ENCODE assay signal across 1 cellular context in the genomic region with DNA sequence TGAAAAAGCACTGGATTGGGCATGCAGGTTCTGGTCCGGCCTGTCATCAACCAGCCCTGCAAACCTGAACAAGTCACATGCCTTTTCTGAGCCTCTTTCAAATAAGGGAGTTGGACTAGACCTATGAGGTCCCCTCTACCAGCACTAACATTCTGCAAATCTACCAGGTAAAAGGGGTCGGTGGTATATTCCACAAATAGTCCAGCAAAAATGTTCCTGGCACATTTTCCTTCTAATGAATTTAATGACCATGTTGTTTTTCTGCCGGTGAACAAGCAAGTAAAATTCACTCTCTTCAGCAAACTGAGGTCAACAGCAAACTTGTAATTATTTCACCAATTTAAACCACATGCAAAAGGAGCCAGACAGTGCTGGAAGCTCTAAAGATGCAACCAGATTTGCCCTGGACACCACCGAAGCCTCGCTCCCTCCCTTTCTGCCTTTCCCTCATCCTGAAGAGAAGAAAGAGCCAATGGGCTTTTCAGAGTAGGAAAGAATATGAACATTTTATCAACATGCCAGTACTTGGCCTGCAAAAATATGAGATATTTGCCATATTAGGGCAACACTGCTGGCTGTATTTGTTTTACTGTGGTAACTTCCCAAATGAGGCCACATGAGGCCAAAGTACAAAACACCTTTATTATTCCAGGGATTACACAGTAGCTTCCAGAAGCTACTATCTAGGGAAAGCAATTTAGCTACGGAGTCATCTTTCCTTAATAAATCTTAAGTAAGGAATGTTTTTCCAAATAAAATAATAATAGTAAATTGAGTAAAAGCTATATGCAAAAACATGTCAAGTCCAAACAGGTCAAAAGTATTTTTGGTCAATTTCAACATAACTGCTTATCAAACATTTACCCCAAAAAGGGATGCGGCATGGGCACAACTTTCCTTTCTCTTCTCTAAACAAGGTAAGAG.
TF ChIP-seq lines count a peak whose summit lies in the region.

No MANE protein-coding gene starts in this region.

TF ChIP-seq in HepG2, 621 proteins besides CTCF, POLR2A, EP300 and RAD21 (continued from another document and continues in another):
- TF ChIP-seq TP53 (CRISPR knock-in tag; conservative IDR thresholded peaks at IDR 0.05) (no peak), ATM (IDR thresholded peaks at IDR 0.05; ENCODE audit: borderline replicate concordance) (no peak), BHLHE40 (IDR thresholded peaks at IDR 0.05; ENCODE audit: low read length) (peak; percentile 48; the same call in 1 of the 2 replicates), NFIC (IDR thresholded peaks at IDR 0.05; ENCODE audit: low read length) (peak; percentile 83), MYC (CRISPR knock-in tag; IDR thresholded peaks at IDR 0.05; ENCODE audit: borderline replicate concordance) (no peak), ZNF430 (CRISPR knock-in tag; IDR thresholded peaks at IDR 0.05) (0 out of 2 replicates have a peak, but pooled peaks have one; percentile 7), JUN (CRISPR knock-in tag; IDR thresholded peaks at IDR 0.05) (peak; percentile 78; the same call in 1 of the 2 replicates), ARID2 (CRISPR knock-in tag; IDR thresholded peaks at IDR 0.05; ENCODE audit: borderline replicate concordance) (no peak), HDAC2 (CRISPR knock-in tag; IDR thresholded peaks at IDR 0.05) (peak; percentile 90), THAP11 (CRISPR knock-in tag; IDR thresholded peaks at IDR 0.05) (peak; percentile 70), KDM4B (CRISPR knock-in tag; IDR thresholded peaks at IDR 0.05) (0 out of 2 replicates have a peak, but pooled peaks have one; percentile 78), ZNF563 (CRISPR knock-in tag; IDR thresholded peaks at IDR 0.05) (no peak), MIXL1 (CRISPR knock-in tag; IDR thresholded peaks at IDR 0.05) (peak; percentile 97), ZNF644 (CRISPR knock-in tag; IDR thresholded peaks at IDR 0.05; ENCODE audit: low read depth) (peak; percentile 95), HOXA7 (CRISPR knock-in tag; IDR thresholded peaks at IDR 0.05) (no peak), HNF4A (CRISPR knock-in tag; IDR thresholded peaks at IDR 0.05) (peak; percentile 98), SRF (IDR thresholded peaks at IDR 0.05; ENCODE audit: low read depth, low read length) (peak; percentile 100), CEBPB (IDR thresholded peaks at IDR 0.05; ENCODE audit: borderline replicate concordance, low read depth, low read length) (peak; percentile 83), GATAD1 (CRISPR knock-in tag; IDR thresholded peaks at IDR 0.05) (peak; percentile 61; the same call in 1 of the 2 replicates), ZNF775 (CRISPR knock-in tag; IDR thresholded peaks at IDR 0.05; ENCODE audit: borderline replicate concordance) (0 out of 2 replicates have a peak, but pooled peaks have one; percentile 47), RELA (CRISPR knock-in tag; IDR thresholded peaks at IDR 0.05) (0 out of 2 replicates have a peak, but pooled peaks have one; percentile 65), ERF (CRISPR knock-in tag; IDR thresholded peaks at IDR 0.05) (peak; percentile 90; the same call in 1 of the 2 replicates), ZNF335 (CRISPR knock-in tag; IDR thresholded peaks at IDR 0.05) (peak; percentile 75; the same call in 1 of the 2 replicates), ZNF264 (CRISPR knock-in tag; IDR thresholded peaks at IDR 0.05) (0 out of 2 replicates have a peak, but pooled peaks have one; percentile 65), FOXA1 (IDR thresholded peaks at IDR 0.05) (0 out of 2 replicates have a peak, but pooled peaks have one; percentile 6), FOXA1 (CRISPR knock-in tag; IDR thresholded peaks at IDR 0.05) (peak; percentile 96), KMT2A (CRISPR knock-in tag; IDR thresholded peaks at IDR 0.05) (peak; percentile 41; the same call in 1 of the 2 replicates), MEIS2 (CRISPR knock-in tag; IDR thresholded peaks at IDR 0.05) (0 out of 2 replicates have a peak, but pooled peaks have one; percentile 51), POGZ (CRISPR knock-in tag; IDR thresholded peaks at IDR 0.05) (peak; percentile 97), ZNF460 (CRISPR knock-in tag; IDR thresholded peaks at IDR 0.05; ENCODE audit: borderline replicate concordance) (no peak)
- TF ChIP-seq, protein P1, sequence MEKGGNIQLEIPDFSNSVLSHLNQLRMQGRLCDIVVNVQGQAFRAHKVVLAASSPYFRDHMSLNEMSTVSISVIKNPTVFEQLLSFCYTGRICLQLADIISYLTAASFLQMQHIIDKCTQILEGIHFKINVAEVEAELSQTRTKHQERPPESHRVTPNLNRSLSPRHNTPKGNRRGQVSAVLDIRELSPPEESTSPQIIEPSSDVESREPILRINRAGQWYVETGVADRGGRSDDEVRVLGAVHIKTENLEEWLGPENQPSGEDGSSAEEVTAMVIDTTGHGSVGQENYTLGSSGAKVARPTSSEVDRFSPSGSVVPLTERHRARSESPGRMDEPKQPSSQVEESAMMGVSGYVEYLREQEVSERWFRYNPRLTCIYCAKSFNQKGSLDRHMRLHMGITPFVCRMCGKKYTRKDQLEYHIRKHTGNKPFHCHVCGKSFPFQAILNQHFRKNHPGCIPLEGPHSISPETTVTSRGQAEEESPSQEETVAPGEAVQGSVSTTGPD (CRISPR knock-in tag; IDR thresholded peaks at IDR 0.05) = peak; percentile 92; the same call in 1 of the 2 replicates
- TF ChIP-seq, protein P2, sequence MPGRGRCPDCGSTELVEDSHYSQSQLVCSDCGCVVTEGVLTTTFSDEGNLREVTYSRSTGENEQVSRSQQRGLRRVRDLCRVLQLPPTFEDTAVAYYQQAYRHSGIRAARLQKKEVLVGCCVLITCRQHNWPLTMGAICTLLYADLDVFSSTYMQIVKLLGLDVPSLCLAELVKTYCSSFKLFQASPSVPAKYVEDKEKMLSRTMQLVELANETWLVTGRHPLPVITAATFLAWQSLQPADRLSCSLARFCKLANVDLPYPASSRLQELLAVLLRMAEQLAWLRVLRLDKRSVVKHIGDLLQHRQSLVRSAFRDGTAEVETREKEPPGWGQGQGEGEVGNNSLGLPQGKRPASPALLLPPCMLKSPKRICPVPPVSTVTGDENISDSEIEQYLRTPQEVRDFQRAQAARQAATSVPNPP (CRISPR knock-in tag; IDR thresholded peaks at IDR 0.05) = peak; percentile 60; the same call in 1 of the 2 replicates
- TF ChIP-seq, protein P3, sequence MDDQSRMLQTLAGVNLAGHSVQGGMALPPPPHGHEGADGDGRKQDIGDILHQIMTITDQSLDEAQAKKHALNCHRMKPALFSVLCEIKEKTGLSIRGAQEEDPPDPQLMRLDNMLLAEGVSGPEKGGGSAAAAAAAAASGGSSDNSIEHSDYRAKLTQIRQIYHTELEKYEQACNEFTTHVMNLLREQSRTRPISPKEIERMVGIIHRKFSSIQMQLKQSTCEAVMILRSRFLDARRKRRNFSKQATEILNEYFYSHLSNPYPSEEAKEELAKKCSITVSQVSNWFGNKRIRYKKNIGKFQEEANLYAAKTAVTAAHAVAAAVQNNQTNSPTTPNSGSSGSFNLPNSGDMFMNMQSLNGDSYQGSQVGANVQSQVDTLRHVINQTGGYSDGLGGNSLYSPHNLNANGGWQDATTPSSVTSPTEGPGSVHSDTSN (CRISPR knock-in tag; IDR thresholded peaks at IDR 0.05; ENCODE audit: borderline replicate concordance) = no peak
- TF ChIP-seq, protein P4, sequence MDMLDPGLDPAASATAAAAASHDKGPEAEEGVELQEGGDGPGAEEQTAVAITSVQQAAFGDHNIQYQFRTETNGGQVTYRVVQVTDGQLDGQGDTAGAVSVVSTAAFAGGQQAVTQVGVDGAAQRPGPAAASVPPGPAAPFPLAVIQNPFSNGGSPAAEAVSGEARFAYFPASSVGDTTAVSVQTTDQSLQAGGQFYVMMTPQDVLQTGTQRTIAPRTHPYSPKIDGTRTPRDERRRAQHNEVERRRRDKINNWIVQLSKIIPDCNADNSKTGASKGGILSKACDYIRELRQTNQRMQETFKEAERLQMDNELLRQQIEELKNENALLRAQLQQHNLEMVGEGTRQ (IDR thresholded peaks at IDR 0.05; ENCODE audit: low read depth, low read length) = no peak
- TF ChIP-seq, protein P4 (CRISPR knock-in tag; IDR thresholded peaks at IDR 0.05; ENCODE audit: borderline replicate concordance) = peak; percentile 96; the same call in 1 of the 2 replicates
- TF ChIP-seq, protein P5, sequence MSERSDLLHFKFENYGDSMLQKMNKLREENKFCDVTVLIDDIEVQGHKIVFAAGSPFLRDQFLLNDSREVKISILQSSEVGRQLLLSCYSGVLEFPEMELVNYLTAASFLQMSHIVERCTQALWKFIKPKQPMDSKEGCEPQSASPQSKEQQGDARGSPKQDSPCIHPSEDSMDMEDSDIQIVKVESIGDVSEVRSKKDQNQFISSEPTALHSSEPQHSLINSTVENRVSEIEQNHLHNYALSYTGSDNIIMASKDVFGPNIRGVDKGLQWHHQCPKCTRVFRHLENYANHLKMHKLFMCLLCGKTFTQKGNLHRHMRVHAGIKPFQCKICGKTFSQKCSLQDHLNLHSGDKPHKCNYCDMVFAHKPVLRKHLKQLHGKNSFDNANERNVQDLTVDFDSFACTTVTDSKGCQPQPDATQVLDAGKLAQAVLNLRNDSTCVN (CRISPR knock-in tag; IDR thresholded peaks at IDR 0.05; ENCODE audit: borderline replicate concordance) = peak; percentile 35; the same call in 1 of the 2 replicates
- TF ChIP-seq, protein P6, sequence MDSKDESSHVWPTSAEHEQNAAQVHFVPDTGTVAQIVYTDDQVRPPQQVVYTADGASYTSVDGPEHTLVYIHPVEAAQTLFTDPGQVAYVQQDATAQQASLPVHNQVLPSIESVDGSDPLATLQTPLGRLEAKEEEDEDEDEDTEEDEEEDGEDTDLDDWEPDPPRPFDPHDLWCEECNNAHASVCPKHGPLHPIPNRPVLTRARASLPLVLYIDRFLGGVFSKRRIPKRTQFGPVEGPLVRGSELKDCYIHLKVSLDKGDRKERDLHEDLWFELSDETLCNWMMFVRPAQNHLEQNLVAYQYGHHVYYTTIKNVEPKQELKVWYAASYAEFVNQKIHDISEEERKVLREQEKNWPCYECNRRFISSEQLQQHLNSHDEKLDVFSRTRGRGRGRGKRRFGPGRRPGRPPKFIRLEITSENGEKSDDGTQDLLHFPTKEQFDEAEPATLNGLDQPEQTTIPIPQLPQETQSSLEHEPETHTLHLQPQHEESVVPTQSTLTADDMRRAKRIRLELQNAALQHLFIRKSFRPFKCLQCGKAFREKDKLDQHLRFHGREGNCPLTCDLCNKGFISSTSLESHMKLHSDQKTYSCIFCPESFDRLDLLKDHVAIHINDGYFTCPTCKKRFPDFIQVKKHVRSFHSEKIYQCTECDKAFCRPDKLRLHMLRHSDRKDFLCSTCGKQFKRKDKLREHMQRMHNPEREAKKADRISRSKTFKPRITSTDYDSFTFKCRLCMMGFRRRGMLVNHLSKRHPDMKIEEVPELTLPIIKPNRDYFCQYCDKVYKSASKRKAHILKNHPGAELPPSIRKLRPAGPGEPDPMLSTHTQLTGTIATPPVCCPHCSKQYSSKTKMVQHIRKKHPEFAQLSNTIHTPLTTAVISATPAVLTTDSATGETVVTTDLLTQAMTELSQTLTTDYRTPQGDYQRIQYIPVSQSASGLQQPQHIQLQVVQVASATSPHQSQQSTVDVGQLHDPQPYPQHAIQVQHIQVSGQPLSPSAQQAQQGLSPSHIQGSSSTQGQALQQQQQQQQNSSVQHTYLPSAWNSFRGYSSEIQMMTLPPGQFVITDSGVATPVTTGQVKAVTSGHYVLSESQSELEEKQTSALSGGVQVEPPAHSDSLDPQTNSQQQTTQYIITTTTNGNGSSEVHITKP (CRISPR knock-in tag; IDR thresholded peaks at IDR 0.05; ENCODE audit: low read depth) = peak; percentile 77; the same call in 1 of the 2 replicates
- TF ChIP-seq, protein P7, sequence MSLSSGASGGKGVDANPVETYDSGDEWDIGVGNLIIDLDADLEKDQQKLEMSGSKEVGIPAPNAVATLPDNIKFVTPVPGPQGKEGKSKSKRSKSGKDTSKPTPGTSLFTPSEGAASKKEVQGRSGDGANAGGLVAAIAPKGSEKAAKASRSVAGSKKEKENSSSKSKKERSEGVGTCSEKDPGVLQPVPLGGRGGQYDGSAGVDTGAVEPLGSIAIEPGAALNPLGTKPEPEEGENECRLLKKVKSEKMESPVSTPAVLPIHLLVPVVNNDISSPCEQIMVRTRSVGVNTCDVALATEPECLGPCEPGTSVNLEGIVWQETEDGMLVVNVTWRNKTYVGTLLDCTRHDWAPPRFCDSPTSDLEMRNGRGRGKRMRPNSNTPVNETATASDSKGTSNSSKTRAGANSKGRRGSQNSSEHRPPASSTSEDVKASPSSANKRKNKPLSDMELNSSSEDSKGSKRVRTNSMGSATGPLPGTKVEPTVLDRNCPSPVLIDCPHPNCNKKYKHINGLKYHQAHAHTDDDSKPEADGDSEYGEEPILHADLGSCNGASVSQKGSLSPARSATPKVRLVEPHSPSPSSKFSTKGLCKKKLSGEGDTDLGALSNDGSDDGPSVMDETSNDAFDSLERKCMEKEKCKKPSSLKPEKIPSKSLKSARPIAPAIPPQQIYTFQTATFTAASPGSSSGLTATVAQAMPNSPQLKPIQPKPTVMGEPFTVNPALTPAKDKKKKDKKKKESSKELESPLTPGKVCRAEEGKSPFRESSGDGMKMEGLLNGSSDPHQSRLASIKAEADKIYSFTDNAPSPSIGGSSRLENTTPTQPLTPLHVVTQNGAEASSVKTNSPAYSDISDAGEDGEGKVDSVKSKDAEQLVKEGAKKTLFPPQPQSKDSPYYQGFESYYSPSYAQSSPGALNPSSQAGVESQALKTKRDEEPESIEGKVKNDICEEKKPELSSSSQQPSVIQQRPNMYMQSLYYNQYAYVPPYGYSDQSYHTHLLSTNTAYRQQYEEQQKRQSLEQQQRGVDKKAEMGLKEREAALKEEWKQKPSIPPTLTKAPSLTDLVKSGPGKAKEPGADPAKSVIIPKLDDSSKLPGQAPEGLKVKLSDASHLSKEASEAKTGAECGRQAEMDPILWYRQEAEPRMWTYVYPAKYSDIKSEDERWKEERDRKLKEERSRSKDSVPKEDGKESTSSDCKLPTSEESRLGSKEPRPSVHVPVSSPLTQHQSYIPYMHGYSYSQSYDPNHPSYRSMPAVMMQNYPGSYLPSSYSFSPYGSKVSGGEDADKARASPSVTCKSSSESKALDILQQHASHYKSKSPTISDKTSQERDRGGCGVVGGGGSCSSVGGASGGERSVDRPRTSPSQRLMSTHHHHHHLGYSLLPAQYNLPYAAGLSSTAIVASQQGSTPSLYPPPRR (CRISPR knock-in tag; IDR thresholded peaks at IDR 0.05; ENCODE audit: borderline replicate concordance) = peak; percentile 66; the same call in 1 of the 2 replicates
- TF ChIP-seq, protein P8, sequence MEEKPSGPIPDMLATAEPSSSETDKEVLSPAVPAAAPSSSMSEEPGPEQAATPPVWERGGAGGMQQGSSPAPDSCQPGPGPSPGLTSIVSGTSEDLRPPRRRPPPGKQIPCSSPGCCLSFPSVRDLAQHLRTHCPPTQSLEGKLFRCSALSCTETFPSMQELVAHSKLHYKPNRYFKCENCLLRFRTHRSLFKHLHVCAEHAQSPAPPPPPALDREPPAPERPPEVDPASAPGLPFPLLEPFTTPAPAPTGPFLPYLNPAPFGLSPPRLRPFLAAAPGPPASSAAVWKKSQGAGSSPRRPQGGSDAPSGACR (CRISPR knock-in tag; IDR thresholded peaks at IDR 0.05) = peak; percentile 17; the same call in 1 of the 2 replicates
